ENCODE assay signal across 8 cellular contexts in genomic region chr1:212284744-212285684, GRCh38. TPM values are rescaled to one million over a fixed set of nuclear protein-coding genes. Genes with fewer than 3 reads are reported as not detected.
A peak's percentile ranks its signal among the peaks of the same experiment; 100 is the strongest.
DNase-seq lines count a peak whose midpoint lies in the region; ATAC-seq lines count a peak whose summit lies in the region.

Gene PPP2R5A (plus strand): TSS chr1:212285410. CDS start chr1:212286111, 701 bp downstream.

- POLR2A ChIA-PET in activated CD4-positive, alpha-beta T cell treated with anti-CD3 and anti-CD28 coated beads, Interleukin-2, amount 10 ng/mL, durations not matched to agents 7 days and 5 days (lab: Charles Lee) = interaction anchor here (1.2 kb wide), 1 partner anchor 29 kb away, joined by 3 read pairs; no protein-coding TSS in a partner anchor

- H4K20me1 ChIP-seq in BLaER1 = peaks cover 32% of the 10 kb centered on the region

- no peaks in the 10 kb centered on the region for H3K9me3 ChIP-seq in BLaER1

- H3K9me3 Mint-ChIP-seq in activated CD4-positive, alpha-beta T cell treated with anti-CD3 and anti-CD28 coated beads, Interleukin-2, amount 10 ng/mL, durations not matched to agents 7 days and 5 days = no peaks in the 10 kb centered on the region

- DNase-seq in GM19240 (ENCODE audit: insufficient read length, low spot score) = peak; percentile 81
- peak; percentile 92 for DNase-seq in NCI-H526 treated with DMSO at 0.1 percent for 48 hours (lab: John Stamatoyannopoulos, UW)
- DNase-seq in activated CD4-positive, alpha-beta T cell treated with anti-CD3 and anti-CD28 coated beads, Interleukin-2, amount 10 ng/mL, durations not matched to agents 7 days and 5 days = peak; percentile 98
- DNase-seq in cortex of kidney (lab: John Stamatoyannopoulos, UW) = peak; percentile 94
- DNase-seq in left kidney (ENCODE audit: low read depth, low spot score) = peak; percentile 100
- DNase-seq in stimulated activated CD4-positive, alpha-beta T cell treated with anti-CD3 and anti-CD28 coated beads, Interleukin-2, amount 100 ng/mL, for 4 hours (ENCODE audit: low read depth) = peak; percentile 99

- H3K36me3 Mint-ChIP-seq in activated CD4-positive, alpha-beta T cell treated with anti-CD3 and anti-CD28 coated beads, Interleukin-2, amount 10 ng/mL, durations not matched to agents 7 days and 5 days (ENCODE audit: low read depth) = peaks cover 16% of the 10 kb centered on the region

- H3K9ac ChIP-seq in BLaER1 = peak within 1 kb of the TSS; percentile 91

- peak within 1 kb of the TSS; percentile 100 for H3K4me3 Mint-ChIP-seq in activated CD4-positive, alpha-beta T cell treated with anti-CD3 and anti-CD28 coated beads, Interleukin-2, amount 10 ng/mL, durations not matched to agents 7 days and 5 days

- peak within 1 kb of the TSS; percentile 99 for H3K27ac Mint-ChIP-seq in activated CD4-positive, alpha-beta T cell treated with anti-CD3 and anti-CD28 coated beads, Interleukin-2, amount 10 ng/mL, durations not matched to agents 7 days and 5 days

- no peaks in the 10 kb centered on the region for H3K36me3 ChIP-seq in BLaER1

- peak; percentile 87 for ATAC-seq in HG03469 (IDR thresholded peaks at IDR 0.05; ENCODE audit: unreplicated experiment)

- peaks cover 43% of the 10 kb centered on the region for H3K4me1 Mint-ChIP-seq in activated CD4-positive, alpha-beta T cell treated with anti-CD3 and anti-CD28 coated beads, Interleukin-2, amount 10 ng/mL, durations not matched to agents 7 days and 5 days

- CTCF ChIA-PET in activated CD4-positive, alpha-beta T cell treated with anti-CD3 and anti-CD28 coated beads, Interleukin-2, amount 10 ng/mL, durations not matched to agents 7 days and 5 days (lab: Charles Lee) = interaction anchor here (0.8 to 2.8 kb wide), 14 partner anchors 10 to 250 kb away, joined by 3 to 16 read pairs (median 4); partner anchors contain the start of genes DTL and INTS7

- H3K27me3 Mint-ChIP-seq in activated CD4-positive, alpha-beta T cell treated with anti-CD3 and anti-CD28 coated beads, Interleukin-2, amount 10 ng/mL, durations not matched to agents 7 days and 5 days = peaks cover 10% of the 10 kb centered on the region

- peak within 1 kb of the TSS; percentile 91 for H3K27ac ChIP-seq in BLaER1

- H3K27me3 ChIP-seq in BLaER1 = no peaks in the 10 kb centered on the region

- H3K4me3 ChIP-seq in BLaER1 = peak within 1 kb of the TSS; percentile 92

- peaks cover 37% of the 10 kb centered on the region for H3K4me1 ChIP-seq in BLaER1

- peak within 1 kb of the TSS; percentile 95 for H3K4me2 ChIP-seq in BLaER1

RNA-seq across cellular contexts. Expression of gene PPP2R5A, which starts in this region (rescaled TPM):
- 10 to 100 TPM; 59.9 to 63.9 TPM for total RNA-seq in activated CD4-positive, alpha-beta T cell treated with anti-CD3 and anti-CD28 coated beads, Interleukin-2, amount 10 ng/mL, durations not matched to agents 7 days and 5 days

Comparison
In these comparisons a context has a peak if more than half of its experiments do, and no peak if none do; other contexts are left out.
1. Peak in every context shown above with its lines: DNase-seq, ATAC-seq, H3K4me3 ChIP-seq and H3K27ac ChIP-seq.